ENCODE assay signal across 13 cellular contexts in genomic region chr22:39474351-39474991, GRCh38. TPM values are rescaled to one million over a fixed set of nuclear protein-coding genes. Genes with fewer than 3 reads are reported as not detected.
A peak's percentile ranks its signal among the peaks of the same experiment; 100 is the strongest.
DNase-seq lines count a peak whose midpoint lies in the region; ATAC-seq, FAIRE-seq and TF ChIP-seq lines count a peak whose summit lies in the region.
"Had no signal": no experiment of that assay in that cellular context is flagged by ENCODE, and none has a peak within 500 bp of the region (broad histone marks: within the 10 kb centered on the region; RNA-seq: fewer than 3 reads in every experiment).

No MANE protein-coding gene starts in this region.

- FAIRE-seq in pancreas (lab: Jason Lieb, UNC), result no peak

- H3K4me3 Mint-ChIP-seq in Caco-2 (ENCODE audit: unreplicated experiment), result peak overlapping the region; percentile 92
- no peak overlapping the region for H3K4me3 Mint-ChIP-seq in stimulated activated naive B cell treated with anti-CD40 and anti-IgM and Interleukin-4, amounts not matched to agents 10 μg/mL and 1 μg/mL and 100 μg/mL, for 72 hours
- H3K4me3 Mint-ChIP-seq: CD4-positive, alpha-beta memory T cell had no signal

- 58% methylated on average over 8 of the region's 9 CpGs for WGBS in esophagus muscularis mucosa
- 30 to 34% methylated on average over 9 of the region's 9 CpGs for WGBS in pancreas, 2 donors

- ATAC-seq in pancreas, result peak in 3 of 4 donors; percentile 41 to 73 (median 50)
- ATAC-seq in stimulated activated naive B cell treated with anti-CD40 and anti-IgM and Interleukin-4, amounts not matched to agents 10 μg/mL and 1 μg/mL and 100 μg/mL, for 72 hours (replicated peaks), result no peak

- TF ChIP-seq EP300 in esophagus muscularis mucosa (IDR thresholded peaks at IDR 0.05), result no peak

- BruUV-seq in Caco-2 (replicated peaks; lab: Mats Ljungman, UMichigan), result no TSS peak

- intact Hi-C loops in Caco-2 (cut with micrococcal nuclease; ENCODE audit: unreplicated experiment) (loop anchor here (2.0 to 5.0 kb wide), 4 partner anchors 16 to 523 kb away; no protein-coding TSS in a partner anchor), esophagus muscularis mucosa (cut with DNase I) (no loop called here), pancreas (cut with DNase I) (no loop called here)

- DNase-seq in Caco-2 (peak; percentile 87 to 89), NT2/D1 (ENCODE audit: low read depth, low spot score) (peak; percentile 77), esophagus muscularis mucosa (ENCODE audit: extremely low spot score) (no peak), pancreas (peak in 2 of 6 donors; percentile 41 to 56), SIG-M5 treated with dmso at 0.1 percent for 504 hours (lab: John Stamatoyannopoulos, UW; ENCODE audit: unreplicated experiment) (no peak), NCI-H2171 (lab: John Stamatoyannopoulos, UW) (no peak), MG63 (no peak)
- DNase-seq in stimulated activated naive B cell treated with anti-CD40 and anti-IgM and Interleukin-4, amounts not matched to agents 10 μg/mL and 1 μg/mL and 100 μg/mL, for 72 hours, result no peak
- DNase-seq: activated T-cell treated with anti-CD3 and anti-CD28 coated beads, Interleukin-2, amount 50 U/mL, for 1 hour; CD4-positive, alpha-beta memory T cell; esophagus squamous epithelium; NCI-H1417 treated with DMSO at 0.1 percent for 48 hours had no signal

- no peaks in the 10 kb centered on the region for H3K27me3 ChIP-seq in Caco-2 (replicated peaks; ENCODE audit: control insufficient read depth, insufficient read depth, low read length)
- H3K27me3 ChIP-seq in NT2/D1 (ENCODE audit: insufficient read depth, insufficient read length), result no peaks in the 10 kb centered on the region
- H3K27me3 ChIP-seq in esophagus muscularis mucosa, result peaks cover 0 to 5% (median 0%) of the 10 kb centered on the region in 4 donors
- H3K27me3 ChIP-seq in pancreas, result no peaks in the 10 kb centered on the region
- H3K27me3 ChIP-seq in MG63, result no peaks in the 10 kb centered on the region
- H3K27me3 ChIP-seq: esophagus squamous epithelium had no signal

- H3K4me1 Mint-ChIP-seq in Caco-2 (ENCODE audit: low read depth, unreplicated experiment), result peaks cover 53% of the 10 kb centered on the region
- peaks cover 35 to 44% of the 10 kb centered on the region in 2 donors for H3K4me1 Mint-ChIP-seq in stimulated activated naive B cell treated with anti-CD40 and anti-IgM and Interleukin-4, amounts not matched to agents 10 μg/mL and 1 μg/mL and 100 μg/mL, for 72 hours

- H3K27me3 Mint-ChIP-seq in Caco-2 (ENCODE audit: insufficient read depth, unreplicated experiment), result no peaks in the 10 kb centered on the region
- H3K27me3 Mint-ChIP-seq in stimulated activated naive B cell treated with anti-CD40 and anti-IgM and Interleukin-4, amounts not matched to agents 10 μg/mL and 1 μg/mL and 100 μg/mL, for 72 hours, result no peaks in the 10 kb centered on the region
- H3K27me3 Mint-ChIP-seq: CD4-positive, alpha-beta memory T cell had no signal

- H3K9me3 Mint-ChIP-seq in Caco-2 (ENCODE audit: unreplicated experiment), result no peaks in the 10 kb centered on the region
- no peaks in the 10 kb centered on the region for H3K9me3 Mint-ChIP-seq in stimulated activated naive B cell treated with anti-CD40 and anti-IgM and Interleukin-4, amounts not matched to agents 10 μg/mL and 1 μg/mL and 100 μg/mL, for 72 hours
- H3K9me3 Mint-ChIP-seq: CD4-positive, alpha-beta memory T cell had no signal

- H3K27ac ChIP-seq in esophagus muscularis mucosa (replicated peaks in 1 of 4) (peak overlapping the region in 3 of 4 donors; percentile 18 to 40 (median 40)), pancreas (peak overlapping the region in 1 of 4 donors; percentile 30)
- H3K27ac ChIP-seq: neutrophil had no signal

- H3K36me3 Mint-ChIP-seq in Caco-2 (ENCODE audit: insufficient read depth, unreplicated experiment), result peaks cover 7% of the 10 kb centered on the region
- H3K36me3 Mint-ChIP-seq in stimulated activated naive B cell treated with anti-CD40 and anti-IgM and Interleukin-4, amounts not matched to agents 10 μg/mL and 1 μg/mL and 100 μg/mL, for 72 hours, result no peaks in the 10 kb centered on the region
- H3K36me3 Mint-ChIP-seq: CD4-positive, alpha-beta memory T cell had no signal

- TF ChIP-seq CTCF in Caco-2 (IDR thresholded peaks at IDR 0.05; ENCODE audit: insufficient read depth in 1 of 2, low read depth in 1 of 2, low read length in 1 of 2, severe bottlenecking in 1 of 2, unreplicated experiment in 1 of 2) (no peak), esophagus muscularis mucosa (IDR thresholded peaks at IDR 0.05) (no peak), pancreas (IDR thresholded peaks at IDR 0.05) (no peak)

- H3K9me3 ChIP-seq in Caco-2 (no peaks in the 10 kb centered on the region), NT2/D1 (ENCODE audit: insufficient read depth, low read length) (no peaks in the 10 kb centered on the region), esophagus muscularis mucosa (no peaks in the 10 kb centered on the region), pancreas (no peaks in the 10 kb centered on the region), MG63 (no peaks in the 10 kb centered on the region)
- H3K9me3 ChIP-seq: esophagus squamous epithelium, neutrophil had no signal

- peaks cover 66% of the 10 kb centered on the region for H3K4me1 ChIP-seq in Caco-2
- peaks cover 49% of the 10 kb centered on the region for H3K4me1 ChIP-seq in NT2/D1 (ENCODE audit: insufficient read depth, insufficient read length)
- peaks cover 36 to 63% (median 47%) of the 10 kb centered on the region in 4 donors for H3K4me1 ChIP-seq in esophagus muscularis mucosa
- peaks cover 6 to 21% (median 11%) of the 10 kb centered on the region in 3 donors for H3K4me1 ChIP-seq in pancreas

- H3K4me3 ChIP-seq in Caco-2 (ENCODE audit: low read depth, low read length), result no peak overlapping the region; the same call in 1 of the 2 replicates
- H3K4me3 ChIP-seq in NT2/D1 (ENCODE audit: insufficient read length, low read depth), result no peak overlapping the region
- no peak overlapping the region for H3K4me3 ChIP-seq in esophagus muscularis mucosa
- H3K4me3 ChIP-seq in pancreas, result peak overlapping the region in 1 of 4 donors; percentile 34
- H3K4me3 ChIP-seq in MG63, result no peak overlapping the region
- H3K4me3 ChIP-seq: esophagus squamous epithelium had no signal

- no peaks in the 10 kb centered on the region; the same call in none of the 2 replicates for H3K36me3 ChIP-seq in Caco-2 (ENCODE audit: control insufficient read depth, insufficient read depth, low read length)
- peaks cover 20% of the 10 kb centered on the region for H3K36me3 ChIP-seq in NT2/D1 (ENCODE audit: insufficient read depth, insufficient read length, low read length)
- no peaks in the 10 kb centered on the region for H3K36me3 ChIP-seq in esophagus muscularis mucosa
- no peaks in the 10 kb centered on the region for H3K36me3 ChIP-seq in pancreas
- H3K36me3 ChIP-seq in MG63, result no peaks in the 10 kb centered on the region
- H3K36me3 ChIP-seq: esophagus squamous epithelium, neutrophil had no signal

- POLR2A ChIA-PET in Caco-2 (lab: Charles Lee), result interaction anchor here (1.0 to 1.7 kb wide), 2 partner anchors 16 to 54 kb away, joined by 4 to 7 read pairs; no protein-coding TSS in a partner anchor

- H3K27ac Mint-ChIP-seq in Caco-2 (ENCODE audit: unreplicated experiment), result peak overlapping the region; percentile 98
- no peak overlapping the region for H3K27ac Mint-ChIP-seq in stimulated activated naive B cell treated with anti-CD40 and anti-IgM and Interleukin-4, amounts not matched to agents 10 μg/mL and 1 μg/mL and 100 μg/mL, for 72 hours

- no peak for TF ChIP-seq POLR2A in esophagus muscularis mucosa (IDR thresholded peaks at IDR 0.05; ENCODE audit: low read depth)

- CTCF ChIA-PET in Caco-2 (lab: Charles Lee), result interaction anchor here (0.8 to 3.2 kb wide), 5 partner anchors 19 to 37 kb away, joined by 3 to 13 read pairs (median 4); partner anchors contain the start of gene MIEF1

- peak overlapping the region; percentile 72 for H3K9ac ChIP-seq in NT2/D1 (ENCODE audit: insufficient read length, low read depth)

RNA-seq across cellular contexts. Expression of gene MGAT3, which starts 17.7 kb away (rescaled TPM):
- 15.5 and 16.6 TPM in 2 replicates for total RNA-seq in Caco-2 (2022)
- 1 to 10 TPM; 1.2 to 7.1 (median 3.6) TPM for total RNA-seq in esophagus muscularis mucosa
- 1 to 10 TPM; 1.6 to 4.2 (median 2.5) TPM for total RNA-seq in pancreas
- polyA plus RNA-seq in pancreas, result 1 to 10 TPM; 1.5 to 1.9 TPM
- total RNA-seq in MG63 (2014; rRNA removed; shearing (Covaris generic); ENCODE audit: low replicate concordance), result 0.20 TPM in 1 of 2 replicates, not detected in the other
- polyA plus RNA-seq: CD4-positive, alpha-beta memory T cell had no signal

RNA-seq across cellular contexts. Expression of gene MIEF1, which starts 27.6 kb away (rescaled TPM):
- total RNA-seq in Caco-2 (2022), result 47.4 and 49.4 TPM in 2 replicates
- 10 to 100 TPM; 19.7 to 21.7 (median 20.9) TPM for total RNA-seq in esophagus muscularis mucosa
- 10 to 100 TPM in 5 of 6 donors, 1 to 10 TPM in 1; 8.8 to 15.1 (median 12.7) TPM for total RNA-seq in pancreas
- 1 to 10 TPM; 6.3 TPM for polyA plus RNA-seq in pancreas
- 32.3 and 32.7 TPM in 2 replicates for total RNA-seq in MG63 (2014; rRNA removed; shearing (Covaris generic); ENCODE audit: low replicate concordance)

RNA-seq across cellular contexts. Expression of gene ATF4, which starts 45.9 kb away (rescaled TPM):
- total RNA-seq in Caco-2 (2022) (610 and 647 TPM in 2 replicates), esophagus muscularis mucosa (100 to 1,000 TPM; 516 to 895 (median 721) TPM), pancreas (100 to 1,000 TPM; 155 to 472 (median 217) TPM)
- polyA plus RNA-seq in pancreas, result 100 to 1,000 TPM; 418 to 423 TPM
- 345 and 436 TPM in 2 replicates for total RNA-seq in MG63 (2014; rRNA removed; shearing (Covaris generic); ENCODE audit: low replicate concordance)

RNA-seq across cellular contexts. Expression of gene RPS19BP1, which starts 58.1 kb away (rescaled TPM):
- total RNA-seq in Caco-2 (2022) (85.8 and 88.0 TPM in 2 replicates), esophagus muscularis mucosa (100 to 1,000 TPM; 158 to 202 (median 177) TPM), pancreas (10 to 100 TPM; 25.9 to 50.8 (median 33.7) TPM)
- 100 to 1,000 TPM; 113 to 117 TPM for polyA plus RNA-seq in pancreas
- total RNA-seq in MG63 (2014; rRNA removed; shearing (Covaris generic); ENCODE audit: low replicate concordance), result 138 and 161 TPM in 2 replicates

Comparison
In these comparisons a context has a peak if more than half of its experiments do, and no peak if none do; other contexts are left out.
1. DNase-seq: peak in Caco-2 (2 of 2) and NT2/D1 (single experiment); none in esophagus muscularis mucosa (single experiment), SIG-M5 treated with dmso at 0.1 percent for 504 hours (single experiment), NCI-H2171 (single experiment), MG63 (single experiment) and stimulated activated naive B cell treated with anti-CD40 and anti-IgM and Interleukin-4, amounts not matched to agents 10 μg/mL and 1 μg/mL and 100 μg/mL, for 72 hours (single experiment).
2. ATAC-seq: peak in pancreas (3 of 4); none in stimulated activated naive B cell treated with anti-CD40 and anti-IgM and Interleukin-4, amounts not matched to agents 10 μg/mL and 1 μg/mL and 100 μg/mL, for 72 hours (0 of 2).